ENCODE assay signal across 19 cellular contexts in the genomic region with DNA sequence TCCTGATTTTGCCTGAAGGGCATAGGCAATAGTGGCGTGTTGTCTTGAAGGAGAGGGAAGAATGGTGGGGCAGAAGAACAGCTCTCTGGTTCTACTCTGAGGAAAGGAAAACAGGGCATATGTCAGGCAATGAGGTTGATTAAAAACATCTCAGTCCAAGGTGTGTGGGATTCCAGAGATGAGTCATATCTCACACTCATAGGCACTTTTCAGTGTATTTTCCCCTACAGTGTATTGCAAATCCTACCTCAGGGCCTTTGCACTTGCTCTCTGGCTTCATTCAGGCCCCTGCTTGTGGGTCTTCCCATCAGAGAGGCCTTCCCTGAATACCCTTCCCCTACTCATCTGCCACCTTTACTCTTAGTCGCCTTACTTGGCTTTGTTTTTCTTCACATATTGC.
DNase-seq lines count a peak whose midpoint lies in the region; ATAC-seq, FAIRE-seq and TF ChIP-seq lines count a peak whose summit lies in the region.
"Had no signal": no experiment of that assay in that cellular context is flagged by ENCODE, and none has a peak within 500 bp of the region (broad histone marks: within the 10 kb centered on the region; RNA-seq: fewer than 3 reads in every experiment).

No MANE protein-coding gene starts in this region.

- no peak overlapping the region for H2AK5ac ChIP-seq in H1 (ENCODE audit: low read depth, low read length)

- no peak overlapping the region for H2BK15ac ChIP-seq in H1 (ENCODE audit: low read length)

- no peaks in the 10 kb centered on the region for H3K9me2 ChIP-seq in PC-9 (ENCODE audit: insufficient read depth)

- FAIRE-seq in H1 (lab: Jason Lieb, UNC): no peak
- FAIRE-seq: GM19239 had no signal

- intact Hi-C loops in PC-9 (cut with micrococcal nuclease; ENCODE audit: unreplicated experiment): no loop called here

- peaks cover 61% of the 10 kb centered on the region for H3K79me2 ChIP-seq in PC-9 (ENCODE audit: low read depth)
- no peaks in the 10 kb centered on the region for H3K79me2 ChIP-seq in H1 (ENCODE audit: control insufficient read depth in 1 of 2, insufficient read depth in 2 of 2, low read length in 2 of 2)

- H3K14ac ChIP-seq in H1 (ENCODE audit: insufficient read length): no peak overlapping the region

- TF ChIP-seq EP300 in H1 (IDR thresholded peaks at IDR 0.05; ENCODE audit: borderline replicate concordance in 1 of 2, low read depth in 2 of 2, low read length in 2 of 2): no peak

- TF ChIP-seq CTCF in PC-9 (conservative IDR thresholded peaks at IDR 0.05): no peak
- TF ChIP-seq CTCF in H1 (IDR thresholded peaks at IDR 0.05; ENCODE audit: control extremely low read depth in 1 of 3, insufficient read depth in 1 of 3, low read depth in 1 of 3, low read length in 3 of 3): no peak
- no peak for TF ChIP-seq CTCF in GM13976 (IDR thresholded peaks at IDR 0.05; ENCODE audit: borderline replicate concordance, control extremely low read depth, extremely low read depth, insufficient read depth, missing control alignments)

- H2AFZ ChIP-seq in PC-9: no peak overlapping the region
- H2AFZ ChIP-seq in H1 (ENCODE audit: low read length): no peak overlapping the region

- H3K36me3 Mint-ChIP-seq in activated naive CD4-positive, alpha-beta T cell treated with anti-CD3 and anti-CD28 coated beads, Interleukin-2, amount 50 U/mL, for 72 hours: peaks cover 5% of the 10 kb centered on the region in 2 donors
- H3K36me3 Mint-ChIP-seq in activated naive CD4-positive, alpha-beta T cell treated with anti-CD3 and anti-CD28 coated beads, Interleukin-2, amount 10 ng/mL, durations not matched to agents 7 days and 5 days: peaks cover 14% of the 10 kb centered on the region

- no peak overlapping the region for H2BK120ac ChIP-seq in H1 (replicated peaks; ENCODE audit: low read depth, low read length)

- H3K36me3 ChIP-seq in PC-9 (ENCODE audit: low read depth) (no peaks in the 10 kb centered on the region), H1 (ENCODE audit: control insufficient read depth in 2 of 4, insufficient read depth in 4 of 4, low read length in 3 of 4) (no peaks in the 10 kb centered on the region)

- in situ Hi-C loops in GM13976 (cut with MboI; ENCODE audit: low sequenced_read_pairs, unreplicated experiment): no loop called here

- no peak overlapping the region for H2BK20ac ChIP-seq in H1 (ENCODE audit: low read length)

- H3K23ac ChIP-seq in H1 (ENCODE audit: insufficient read length): no peak overlapping the region

- no peak overlapping the region for H3K4me3 ChIP-seq in PC-9
- no peak overlapping the region for H3K4me3 ChIP-seq in H1 (ENCODE audit: extremely low read depth in 1 of 4, insufficient read depth in 2 of 4, low read depth in 3 of 4, low read length in 4 of 4)

- TF ChIP-seq POLR2A in H1 (IDR thresholded peaks at IDR 0.05; ENCODE audit: control extremely low read depth in 1 of 2, low read depth in 2 of 2, low read length in 2 of 2): no peak

- H3K9me3 ChIP-seq in PC-9 (ENCODE audit: insufficient read depth, low read depth): no peaks in the 10 kb centered on the region
- H3K9me3 ChIP-seq in H1 (ENCODE audit: insufficient read depth in 2 of 2, low read depth in 1 of 2, low read length in 1 of 2): no peaks in the 10 kb centered on the region
- H3K9me3 ChIP-seq: Caco-2 had no signal

- no peak overlapping the region for H2BK5ac ChIP-seq in H1 (ENCODE audit: low read depth, low read length)

- no peak overlapping the region for H4K91ac ChIP-seq in H1 (replicated peaks; ENCODE audit: insufficient read length, low read length)

- no peak for DNase-seq in activated naive CD4-positive, alpha-beta T cell treated with anti-CD3 and anti-CD28 coated beads, Interleukin-2, amount 50 U/mL, for 72 hours (ENCODE audit: low spot score in 2 of 2)
- no peak for DNase-seq in activated naive CD4-positive, alpha-beta T cell treated with anti-CD3 and anti-CD28 coated beads, Interleukin-2, amount 10 ng/mL, durations not matched to agents 7 days and 5 days
- DNase-seq in PC-9: peak in 1 of 2 experiments; percentile 41
- no peak for DNase-seq in H1 (ENCODE audit: low read depth in 1 of 2, low spot score in 2 of 2)
- DNase-seq in stimulated activated naive CD8-positive, alpha-beta T cell treated with anti-CD3 and anti-CD28 coated beads, Interleukin-15, Interleukin-2, amounts not matched to agents 100 U/mL and 50 U/mL, for 24 hours: no peak
- no peak for DNase-seq in GM13976 (ENCODE audit: low spot score)
- DNase-seq in central memory CD4-positive, alpha-beta T cell: no peak
- DNase-seq: ACHN, Caco-2, DMS153, H7, Karpas-422, NCI-H1105, NCI-H1694 treated with DMSO at 0.1 percent for 48 hours, NCI-H345, NCI-H526, SHP77 had no signal

- H3K4me3 Mint-ChIP-seq in activated naive CD4-positive, alpha-beta T cell treated with anti-CD3 and anti-CD28 coated beads, Interleukin-2, amount 10 ng/mL, durations not matched to agents 7 days and 5 days: no peak overlapping the region

- 83% methylated on average over 2 of the region's 2 CpGs; no CpG with 5 or more reads in 1 of the 2 experiments for WGBS in H1 (ENCODE audit: extremely low coverage in 1 of 2, insufficient coverage in 1 of 2, insufficient read length in 1 of 2, insufficient replicate concordance in 2 of 2, low coverage in 1 of 2, low lambda C conversion rate in 2 of 2, missing lambda C conversion rate in 1 of 2), 2 experiments

- peaks cover 36% of the 10 kb centered on the region for H3K4me1 ChIP-seq in PC-9 (replicated peaks; ENCODE audit: insufficient read depth)
- peaks cover 0 to 6% (median 4%) of the 10 kb centered on the region in 4 experiments; a peak in 6 of 7 replicates for H3K4me1 ChIP-seq in H1 (replicated peaks in 1 of 4; ENCODE audit: control insufficient read depth in 3 of 4, insufficient read depth in 4 of 4, low read length in 3 of 4)
- H3K4me1 ChIP-seq: Caco-2 had no signal

- no peaks in the 10 kb centered on the region for H3K27me3 Mint-ChIP-seq in activated naive CD4-positive, alpha-beta T cell treated with anti-CD3 and anti-CD28 coated beads, Interleukin-2, amount 10 ng/mL, durations not matched to agents 7 days and 5 days

- H3K23me2 ChIP-seq in H1 (ENCODE audit: low read depth, low read length): no peaks in the 10 kb centered on the region

- no peak overlapping the region for H2BK12ac ChIP-seq in H1 (ENCODE audit: low read depth, low read length)

- H3K9me3 Mint-ChIP-seq in activated naive CD4-positive, alpha-beta T cell treated with anti-CD3 and anti-CD28 coated beads, Interleukin-2, amount 50 U/mL, for 72 hours: peaks cover 0 to 4% of the 10 kb centered on the region in 2 donors
- peaks cover 2% of the 10 kb centered on the region for H3K9me3 Mint-ChIP-seq in activated naive CD4-positive, alpha-beta T cell treated with anti-CD3 and anti-CD28 coated beads, Interleukin-2, amount 10 ng/mL, durations not matched to agents 7 days and 5 days

- no peak overlapping the region for H3K18ac ChIP-seq in H1 (ENCODE audit: extremely low read depth, low read length)

- H4K5ac ChIP-seq in H1 (ENCODE audit: insufficient read length, low read depth, low read length): no peak overlapping the region

- BruUV-seq in PC-9 (replicated peaks; lab: Mats Ljungman, UMichigan): no TSS peak

- H3F3A ChIP-seq in PC-9 (ENCODE audit: insufficient read depth, low read depth): peaks cover 24% of the 10 kb centered on the region

- no peak overlapping the region for H3K9ac ChIP-seq in H1 (replicated peaks in 1 of 4; ENCODE audit: extremely low read depth in 1 of 4, low read depth in 3 of 4, low read length in 3 of 4)

- no peaks in the 10 kb centered on the region for H4K20me1 ChIP-seq in PC-9 (ENCODE audit: insufficient read depth)
- H4K20me1 ChIP-seq in H1 (replicated peaks in 1 of 2; ENCODE audit: control insufficient read depth in 1 of 2, insufficient read depth in 2 of 2, low read length in 2 of 2): no peaks in the 10 kb centered on the region

- TF ChIP-seq RAD21 in H1 (IDR thresholded peaks at IDR 0.05 in 1 of 2, conservative IDR thresholded peaks at IDR 0.05 in 1 of 2; ENCODE audit: low read depth in 2 of 2, low read length in 2 of 2): no peak

- POLR2A ChIA-PET in PC-9 (lab: Charles Lee; ENCODE audit: unreplicated experiment) (no interaction called here), H1 (lab: Charles Lee; ENCODE audit: partially characterized antibody) (no interaction called here)

- H3K4me2 ChIP-seq in PC-9 (no peak overlapping the region), H1 (ENCODE audit: insufficient read depth in 1 of 2, low read depth in 2 of 2, low read length in 2 of 2) (no peak overlapping the region)

- CTCF ChIA-PET in activated naive CD4-positive, alpha-beta T cell treated with anti-CD3 and anti-CD28 coated beads, Interleukin-2, amount 10 ng/mL, durations not matched to agents 7 days and 5 days (lab: Charles Lee): interaction anchor here (1.1 kb wide), 1 partner anchor 11 kb away, joined by 3 read pairs; no protein-coding TSS in a partner anchor
- CTCF ChIA-PET in PC-9 (lab: Charles Lee) (no interaction called here), H1 (lab: Charles Lee; ENCODE audit: partially characterized antibody) (interaction anchor here (0.7 kb wide), 1 partner anchor 14 kb away, joined by 3 read pairs; no protein-coding TSS in a partner anchor)

- H3K27ac Mint-ChIP-seq in activated naive CD4-positive, alpha-beta T cell treated with anti-CD3 and anti-CD28 coated beads, Interleukin-2, amount 50 U/mL, for 72 hours: no peak overlapping the region
- H3K27ac Mint-ChIP-seq in activated naive CD4-positive, alpha-beta T cell treated with anti-CD3 and anti-CD28 coated beads, Interleukin-2, amount 10 ng/mL, durations not matched to agents 7 days and 5 days: no peak overlapping the region

- H3K27ac ChIP-seq in PC-9 (peak overlapping the region; percentile 43), H1 (ENCODE audit: low read depth, low read length) (no peak overlapping the region)

- no peak overlapping the region for H3K4ac ChIP-seq in H1 (replicated peaks; ENCODE audit: insufficient read length, low read depth, low read length)

- H3K4me1 Mint-ChIP-seq in activated naive CD4-positive, alpha-beta T cell treated with anti-CD3 and anti-CD28 coated beads, Interleukin-2, amount 10 ng/mL, durations not matched to agents 7 days and 5 days: peaks cover 13% of the 10 kb centered on the region

- H4K8ac ChIP-seq in H1 (ENCODE audit: extremely low read depth, insufficient read depth, low read length): no peak overlapping the region

- H3K27me3 ChIP-seq in PC-9 (ENCODE audit: insufficient read depth, low read depth) (no peaks in the 10 kb centered on the region), H1 (replicated peaks in 1 of 4; ENCODE audit: control insufficient read depth in 3 of 4, extremely low read depth in 1 of 4, insufficient read depth in 3 of 4, low read length in 3 of 4) (no peaks in the 10 kb centered on the region)

- peak; percentile 68 to 86 for ATAC-seq in activated naive CD4-positive, alpha-beta T cell treated with anti-CD3 and anti-CD28 coated beads, Interleukin-2, amount 50 U/mL, for 72 hours
- peak; percentile 36 for ATAC-seq in stimulated activated naive CD8-positive, alpha-beta T cell treated with anti-CD3 and anti-CD28 coated beads, Interleukin-15, Interleukin-2, amounts not matched to agents 100 U/mL and 50 U/mL, for 24 hours
- ATAC-seq in GM18511 (IDR thresholded peaks at IDR 0.05; ENCODE audit: unreplicated experiment): no peak

- H3K56ac ChIP-seq in H1 (replicated peaks; ENCODE audit: insufficient read length, low read depth, low read length): no peak overlapping the region

- H3K79me1 ChIP-seq in H1 (ENCODE audit: low read depth, low read length): peaks cover 3% of the 10 kb centered on the region; the same call in 1 of the 2 replicates
